34 cellular contexts compared by ENCODE assay signal in the genomic region with DNA sequence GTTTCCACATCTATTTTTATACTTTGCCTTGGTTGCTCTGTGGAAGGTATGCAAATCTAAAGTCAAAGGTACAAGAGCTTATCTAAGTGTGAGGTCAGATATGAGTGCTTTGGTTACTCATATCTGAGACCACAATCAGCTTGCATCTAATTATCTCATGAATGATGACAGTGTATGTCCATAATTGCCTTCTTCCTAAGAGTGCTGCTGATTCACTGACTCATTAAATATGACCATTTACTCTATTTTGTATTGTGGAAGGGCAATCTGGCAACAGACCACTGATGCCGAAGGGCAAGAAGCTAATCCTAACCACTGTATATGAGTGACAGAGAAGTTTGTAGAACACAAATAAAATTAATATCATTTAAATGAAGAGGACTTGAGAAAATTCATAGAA.
A peak's percentile ranks its signal among the peaks of the same experiment; 100 is the strongest.
DNase-seq lines count a peak whose midpoint lies in the region; ATAC-seq, FAIRE-seq and TF ChIP-seq lines count a peak whose summit lies in the region.
"Had no signal": no experiment of that assay in that cellular context is flagged by ENCODE, and none has a peak within 500 bp of the region (broad histone marks: within the 10 kb centered on the region; RNA-seq: fewer than 3 reads in every experiment).

No MANE protein-coding gene starts in this region.

- no peaks in the 10 kb centered on the region for H3K79me2 ChIP-seq in astrocyte (ENCODE audit: insufficient read depth, low read length)

- H3K4me1 Mint-ChIP-seq in astrocyte (ENCODE audit: low read depth, unreplicated experiment), result no peaks in the 10 kb centered on the region
- H3K4me1 Mint-ChIP-seq: activated CD4-positive, alpha-beta memory T cell treated with anti-CD3 and anti-CD28 coated beads, Interleukin-2, amount 10 ng/mL, durations not matched to agents 7 days and 5 days; nephron progenitor cell; T-cell had no signal

- no peaks in the 10 kb centered on the region for H4K20me1 ChIP-seq in astrocyte (ENCODE audit: insufficient read depth, low read length)

- no peak overlapping the region for H2AFZ ChIP-seq in astrocyte (ENCODE audit: low read depth, low read length)

- no peak for FAIRE-seq in astrocyte (lab: Jason Lieb, UNC)
- FAIRE-seq: HepG2, small intestine had no signal

- no peaks in the 10 kb centered on the region for H3K9me3 ChIP-seq in astrocyte (ENCODE audit: insufficient read depth, low read depth, low read length)
- H3K9me3 ChIP-seq: ovary, thyroid gland, vagina had no signal

- no peak for TF ChIP-seq CTCF in astrocyte (IDR thresholded peaks at IDR 0.05; ENCODE audit: insufficient read depth, low read depth, low read length)

- H3K4me3 Mint-ChIP-seq in astrocyte (ENCODE audit: unreplicated experiment), result no peak overlapping the region
- H3K4me3 Mint-ChIP-seq: activated CD4-positive, alpha-beta memory T cell treated with anti-CD3 and anti-CD28 coated beads, Interleukin-2, amount 10 ng/mL, durations not matched to agents 7 days and 5 days; CD8-positive, alpha-beta T cell; nephron progenitor cell; T-cell had no signal

- H3K36me3 ChIP-seq in astrocyte (ENCODE audit: insufficient read depth, low read length), result no peaks in the 10 kb centered on the region
- H3K36me3 ChIP-seq: heart right ventricle, ovary, stomach, thyroid gland, vagina had no signal

- no peaks in the 10 kb centered on the region for H3K9me3 Mint-ChIP-seq in astrocyte (ENCODE audit: unreplicated experiment)
- H3K9me3 Mint-ChIP-seq: activated CD4-positive, alpha-beta memory T cell treated with anti-CD3 and anti-CD28 coated beads, Interleukin-2, amount 10 ng/mL, durations not matched to agents 7 days and 5 days; activated naive CD4-positive, alpha-beta T cell treated with anti-CD3 and anti-CD28 coated beads, Interleukin-2, amount 50 U/mL, for 72 hours; CD8-positive, alpha-beta T cell had no signal

- ATAC-seq in GM18909 (IDR thresholded peaks at IDR 0.05; ENCODE audit: poor library complexity, unreplicated experiment), result no peak
- ATAC-seq: activated naive CD4-positive, alpha-beta T cell treated with anti-CD3 and anti-CD28 coated beads, Interleukin-2, amount 50 U/mL, for 72 hours; CD8-positive, alpha-beta T cell; heart right ventricle; HepG2; T-cell had no signal

- H3K27me3 Mint-ChIP-seq in astrocyte (ENCODE audit: low read depth, unreplicated experiment), result peaks cover under 1% of the 10 kb centered on the region
- H3K27me3 Mint-ChIP-seq: activated CD4-positive, alpha-beta memory T cell treated with anti-CD3 and anti-CD28 coated beads, Interleukin-2, amount 10 ng/mL, durations not matched to agents 7 days and 5 days; T-cell had no signal

- DNase-seq in NOMO-1 treated with DMSO at 0.1 percent for 48 hours (lab: John Stamatoyannopoulos, UW; ENCODE audit: unreplicated experiment) (peak; percentile 1), NOMO-1 treated with dmso at 0.1 percent for 144 hours (lab: John Stamatoyannopoulos, UW; ENCODE audit: unreplicated experiment) (no peak), NCI-H69 (lab: John Stamatoyannopoulos, UW) (peak; percentile 39), astrocyte (ENCODE audit: low read depth) (peak; percentile 29), EL (no peak), NCI-H1417 treated with DMSO at 0.1 percent for 48 hours (lab: John Stamatoyannopoulos, UW) (no peak)
- no peak for DNase-seq in stimulated activated naive CD4-positive, alpha-beta T cell treated with Interleukin-2 at 50 U/mL for 16 hours (lab: John Stamatoyannopoulos, UW)
- DNase-seq: activated CD4-positive, alpha-beta memory T cell treated with anti-CD3 and anti-CD28 coated beads, Interleukin-2, amount 10 ng/mL, durations not matched to agents 7 days and 5 days; activated CD4-positive, alpha-beta T cell treated with anti-CD3 and anti-CD28 coated beads for 1 hour; CD8-positive, alpha-beta T cell; DMS153; GDM1; heart right ventricle; Kasumi-1; kidney glomerular epithelial cell; NCI-H187 treated with DMSO at 0.1 percent for 48 hours; NCI-H524 treated with DMSO at 0.1 percent for 48 hours; nephron progenitor cell; ovary; Right ventricle myocardium superior; small intestine; stimulated activated CD4-positive, alpha-beta T cell treated with anti-CD3 and anti-CD28 coated beads, Interleukin-1b, Interleukin-23, amount 100 ng/mL, for 48 hours; stimulated activated CD8-positive, alpha-beta memory T cell treated with anti-CD3 and anti-CD28 coated beads, Interleukin-4, amount 100 ng/mL, for 48 hours; stomach; T-cell; thyroid gland had no signal

- no peak overlapping the region for H3K4me2 ChIP-seq in astrocyte (ENCODE audit: low read length)

- no peaks in the 10 kb centered on the region for H3K4me1 ChIP-seq in astrocyte (ENCODE audit: insufficient read depth, low read length)
- H3K4me1 ChIP-seq: heart right ventricle, stomach, thyroid gland, vagina had no signal

- H3K27ac ChIP-seq in astrocyte (ENCODE audit: low read depth, low read length), result no peak overlapping the region
- H3K27ac ChIP-seq: coronary artery, heart right ventricle, HL-60, ovary, stomach, thyroid gland, vagina had no signal

- H3K27me3 ChIP-seq in astrocyte (ENCODE audit: insufficient read depth, low read length), result no peaks in the 10 kb centered on the region
- H3K27me3 ChIP-seq: heart right ventricle, ovary, stomach, thyroid gland, vagina had no signal

- no peaks in the 10 kb centered on the region for H3K36me3 Mint-ChIP-seq in astrocyte (ENCODE audit: low read depth, unreplicated experiment)
- H3K36me3 Mint-ChIP-seq: activated naive CD4-positive, alpha-beta T cell treated with anti-CD3 and anti-CD28 coated beads, Interleukin-2, amount 50 U/mL, for 72 hours; CD8-positive, alpha-beta T cell; T-cell had no signal

- H3K27ac Mint-ChIP-seq in astrocyte (ENCODE audit: unreplicated experiment), result no peak overlapping the region
- H3K27ac Mint-ChIP-seq: activated CD4-positive, alpha-beta memory T cell treated with anti-CD3 and anti-CD28 coated beads, Interleukin-2, amount 10 ng/mL, durations not matched to agents 7 days and 5 days; activated naive CD4-positive, alpha-beta T cell treated with anti-CD3 and anti-CD28 coated beads, Interleukin-2, amount 50 U/mL, for 72 hours; activated T-helper 2 cell treated with anti-CD3 and anti-CD28 coated beads, Interferon-gamma antibody, Interleukin-2, Interleukin-4, amounts not matched to agents 10 μg/mL and 5 μg/mL and 100 μg/mL, durations not matched to agents 14 hours and 24 hours and 36 hours; CD8-positive, alpha-beta T cell; nephron progenitor cell; T-cell had no signal

- no peak overlapping the region for H3K4me3 ChIP-seq in astrocyte (ENCODE audit: insufficient read depth, low read depth, low read length)
- H3K4me3 ChIP-seq: coronary artery, heart right ventricle, lung, ovary, stomach, thyroid gland, vagina had no signal

- H3K9ac ChIP-seq in astrocyte (ENCODE audit: low read length), result no peak overlapping the region

Comparison
In these comparisons a context has a peak if more than half of its experiments do, and no peak if none do; other contexts are left out.
1. DNase-seq: peak in NOMO-1 treated with DMSO at 0.1 percent for 48 hours (single experiment), NCI-H69 (single experiment) and astrocyte (single experiment); none in NOMO-1 treated with dmso at 0.1 percent for 144 hours (single experiment), stimulated activated naive CD4-positive, alpha-beta T cell treated with Interleukin-2 at 50 U/mL for 16 hours (single experiment), EL (single experiment) and NCI-H1417 treated with DMSO at 0.1 percent for 48 hours (single experiment).